In the genomic region with DNA sequence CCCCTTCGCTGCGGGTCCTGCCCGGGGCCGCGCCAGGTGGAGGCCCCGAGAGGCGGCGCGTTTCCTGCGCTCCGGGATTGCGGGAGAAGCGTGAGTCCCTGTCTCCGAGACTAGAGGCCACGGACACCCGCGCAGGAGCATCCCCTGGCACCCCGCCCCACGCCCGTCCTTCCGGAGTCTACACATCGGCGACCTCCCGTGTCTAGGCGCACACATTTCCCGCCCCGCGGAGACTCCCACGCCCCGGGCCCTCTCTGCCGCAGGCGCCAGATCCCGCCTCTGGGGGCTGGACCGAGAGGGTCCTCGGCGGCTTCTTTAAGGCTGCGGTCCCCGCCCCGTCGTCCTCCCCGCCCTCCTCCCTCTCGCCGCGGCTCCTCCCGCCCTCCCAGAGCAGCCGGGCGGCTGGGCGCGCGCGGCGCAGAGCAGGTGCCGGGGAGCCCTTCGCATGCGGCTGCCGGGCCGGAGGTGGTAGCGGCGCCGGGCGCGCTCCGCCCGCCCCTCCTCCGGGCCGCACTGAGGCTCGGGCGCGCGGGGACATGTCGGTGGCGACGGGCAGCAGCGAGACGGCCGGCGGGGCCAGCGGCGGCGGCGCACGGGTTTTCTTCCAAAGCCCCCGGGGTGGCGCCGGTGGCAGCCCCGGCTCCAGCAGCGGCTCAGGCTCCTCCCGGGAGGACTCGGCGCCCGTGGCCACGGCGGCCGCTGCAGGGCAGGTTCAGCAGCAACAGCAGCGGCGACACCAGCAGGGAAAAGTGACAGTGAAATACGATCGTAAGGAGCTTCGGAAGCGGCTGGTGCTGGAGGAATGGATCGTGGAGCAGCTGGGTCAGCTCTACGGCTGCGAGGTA, we compare ENCODE assay signal across 8 cellular contexts. TPM values are rescaled to one million over a fixed set of nuclear protein-coding genes. Genes with fewer than 3 reads are reported as not detected.
A peak's percentile ranks its signal among the peaks of the same experiment; 100 is the strongest.
DNase-seq lines count a peak whose midpoint lies in the region; TF ChIP-seq lines count a peak whose summit lies in the region.

TSS of gene PPP1R14C (plus strand) at position 388 of the 845 bp plus-strand sequence. CDS start at position 537, 149 bp downstream.

- H3K4me3 Mint-ChIP-seq in brain, result peak within 1 kb of the TSS; percentile 90 to 96 (median 95)

- H3K36me3 Mint-ChIP-seq in brain, result no peaks in the 10 kb centered on the region

- no peak for TF ChIP-seq CTCF in brain (conservative IDR thresholded peaks at IDR 0.05)

- peaks cover 0 to 2% (median 0%) of the 10 kb centered on the region in 5 experiments for H3K9me3 Mint-ChIP-seq in brain

- peaks cover 82% of the 10 kb centered on the region for H3K27me3 Mint-ChIP-seq in brain

- H3K27ac Mint-ChIP-seq in brain, result peak within 1 kb of the TSS; percentile 48 to 96 (median 74)

- peaks cover 40% of the 10 kb centered on the region for H3K4me1 Mint-ChIP-seq in brain

- DNase-seq in SHP77 (lab: John Stamatoyannopoulos, UW), result peak; percentile 37 to 57
- no peak for DNase-seq in SHP77 treated with DMSO at 0.1 percent for 48 hours (lab: John Stamatoyannopoulos, UW)
- DNase-seq in NCI-H526 treated with DMSO at 0.1 percent for 48 hours (lab: John Stamatoyannopoulos, UW), result peak; percentile 55
- DNase-seq in inferior parietal cortex (ENCODE audit: extremely low spot score), result peak; percentile 23
- DNase-seq in stimulated activated CD4-positive, alpha-beta T cell treated with anti-CD3 and anti-CD28 coated beads, Interleukin-15, amount 100 ng/mL, for 24 hours, result peak; percentile 57
- DNase-seq in NCI-H446 (lab: John Stamatoyannopoulos, UW), result no peak
- DNase-seq in hepatic stellate cell (ENCODE audit: low spot score), result no peak

RNA-seq across cellular contexts. Expression of gene PPP1R14C, which starts in this region (rescaled TPM):
- 1.8 TPM for polyA plus RNA-seq in brain (ENCODE audit: insufficient read depth, low read depth, low replicate concordance)

Comparison
In these comparisons a context has a peak if more than half of its experiments do, and no peak if none do; other contexts are left out.
1. DNase-seq: peak in SHP77 (2 of 2), NCI-H526 treated with DMSO at 0.1 percent for 48 hours (single experiment), inferior parietal cortex (single experiment) and stimulated activated CD4-positive, alpha-beta T cell treated with anti-CD3 and anti-CD28 coated beads, Interleukin-15, amount 100 ng/mL, for 24 hours (single experiment); none in SHP77 treated with DMSO at 0.1 percent for 48 hours (single experiment), NCI-H446 (0 of 2) and hepatic stellate cell (single experiment).